ENCODE assay signal across 20 cellular contexts in genomic region chr11:5618807-5619206, GRCh38. TPM values are rescaled to one million over a fixed set of nuclear protein-coding genes. Genes with fewer than 3 reads are reported as not detected.
DNase-seq lines count a peak whose midpoint lies in the region; ATAC-seq, FAIRE-seq and TF ChIP-seq lines count a peak whose summit lies in the region.
"Had no signal": no experiment of that assay in that cellular context is flagged by ENCODE, and none has a peak within 500 bp of the region (broad histone marks: within the 10 kb centered on the region; RNA-seq: fewer than 3 reads in every experiment).

No MANE protein-coding gene starts in this region.

- H3K9me3 ChIP-seq in A549 (no peaks in the 10 kb centered on the region), GM23248 (ENCODE audit: low read depth) (no peaks in the 10 kb centered on the region), SJSA1 (replicated peaks) (no peaks in the 10 kb centered on the region)
- H3K9me3 ChIP-seq: colonic mucosa, psoas muscle had no signal

- no peaks in the 10 kb centered on the region for H4K20me1 ChIP-seq in GM23248 (ENCODE audit: insufficient read depth)

- TF ChIP-seq CTCF in A549 (IDR thresholded peaks at IDR 0.05) (no peak), fibroblast of the aortic adventitia (IDR thresholded peaks at IDR 0.05; ENCODE audit: insufficient read depth, low read length) (no peak)

- ATAC-seq in A549: no peak
- no peak for ATAC-seq in GM18867 (IDR thresholded peaks at IDR 0.05; ENCODE audit: unreplicated experiment)
- ATAC-seq: psoas muscle had no signal

- peak overlapping the region; percentile 76 for H3K9ac ChIP-seq in GM23248

- H3K27ac ChIP-seq in A549 (peak overlapping the region; percentile 79 to 91; a peak in 5 of 6 replicates), GM23248 (peak overlapping the region; percentile 98), SJSA1 (peak overlapping the region; percentile 51)
- H3K27ac ChIP-seq: colonic mucosa, psoas muscle had no signal

- no peaks in the 10 kb centered on the region for H3K9me2 ChIP-seq in GM23248 (ENCODE audit: insufficient read depth)

- H3K4me3 ChIP-seq in A549 (no peak overlapping the region), GM23248 (no peak overlapping the region; the same call in 1 of the 2 replicates), SJSA1 (no peak overlapping the region), fibroblast of the aortic adventitia (ENCODE audit: low read depth, low read length) (no peak overlapping the region)
- H3K4me3 ChIP-seq: colonic mucosa, psoas muscle had no signal

- peaks cover 39% of the 10 kb centered on the region for H3F3A ChIP-seq in GM23248 (ENCODE audit: insufficient read depth)

- FAIRE-seq in A549 (lab: Jason Lieb, UNC): peak; percentile 56
- FAIRE-seq: A204.1 had no signal

- POLR2A ChIA-PET in A549 (lab: Yijun Ruan, JAX): interaction anchor here (0.9 to 1.1 kb wide), 2 partner anchors 22 to 66 kb away, joined by 3 read pairs; partner anchors contain the start of genes TRIM5 and TRIM6

- DNase-seq in A549 (ENCODE audit: low read depth in 1 of 2, low spot score in 1 of 2) (peak in 1 of 2 experiments; percentile 47), GM23248 (peak; percentile 93), SJSA1 (ENCODE audit: low read depth in 1 of 2, low spot score in 2 of 2) (peak in 1 of 2 experiments; percentile 42), fibroblast of the aortic adventitia (ENCODE audit: low read depth) (peak; percentile 80), HT-29 (ENCODE audit: low spot score) (no peak), H4 (ENCODE audit: low spot score) (no peak)
- no peak for DNase-seq in activated CD8-positive, alpha-beta memory T cell treated with anti-CD3 and anti-CD28 coated beads for 24 hours
- DNase-seq: activated CD4-positive, alpha-beta T cell treated with anti-CD3 and anti-CD28 coated beads, Interleukin-2, amount 10 ng/mL, durations not matched to agents 24 days and 14 days; colonic mucosa; hypothalamus; naive B cell; NCI-H2107; NK-92 treated with Interleukin-12 subunit alpha and Interleukin-12 subunit beta, amount 100 ng/mL, for 24 hours; psoas muscle; SHP77 treated with DMSO at 0.1 percent for 48 hours; T-helper 9 cell had no signal

- H3K4me1 ChIP-seq in A549: peaks cover 46% of the 10 kb centered on the region
- H3K4me1 ChIP-seq in GM23248 (ENCODE audit: insufficient read depth): peaks cover 41% of the 10 kb centered on the region
- peaks cover 31% of the 10 kb centered on the region for H3K4me1 ChIP-seq in SJSA1 (replicated peaks)
- H3K4me1 ChIP-seq: psoas muscle had no signal

- peak overlapping the region; percentile 19; the same call in 1 of the 2 replicates for H2AFZ ChIP-seq in GM23248

- H3K4me2 ChIP-seq in A549 (peak overlapping the region; percentile 11), GM23248 (ENCODE audit: unreplicated experiment) (peak overlapping the region; percentile 77)

- H3K27me3 ChIP-seq in GM23248 (replicated peaks; ENCODE audit: insufficient read depth) (no peaks in the 10 kb centered on the region), SJSA1 (replicated peaks) (no peaks in the 10 kb centered on the region)
- H3K27me3 ChIP-seq: colonic mucosa had no signal

- no peak for TF ChIP-seq RAD21 in A549 (conservative IDR thresholded peaks at IDR 0.05 in 1 of 2, IDR thresholded peaks at IDR 0.05 in 1 of 2)

- TF ChIP-seq EP300 in A549 (IDR thresholded peaks at IDR 0.05): no peak

- 24% methylated on average over 3 of the region's 3 CpGs for WGBS in A549 (ENCODE audit: missing lambda C conversion rate)
- WGBS in GM23248 (ENCODE audit: low coverage in 1 of 2, low lambda C conversion rate in 2 of 2, missing lambda C conversion rate in 2 of 2), 2 experiments: 0 to 3% methylated on average over 3 of the region's 3 CpGs

- H3K79me2 ChIP-seq in GM23248 (ENCODE audit: insufficient read depth): no peaks in the 10 kb centered on the region

- H3K36me3 ChIP-seq in GM23248 (ENCODE audit: low read depth): no peaks in the 10 kb centered on the region
- no peaks in the 10 kb centered on the region for H3K36me3 ChIP-seq in SJSA1
- H3K36me3 ChIP-seq: colonic mucosa had no signal

- in situ Hi-C loops in GM23248 (cut with MboI): no loop called here

- TF ChIP-seq POLR2A in A549 (IDR thresholded peaks at IDR 0.05; ENCODE audit: low read length): no peak

- CTCF ChIA-PET in A549 (lab: Yijun Ruan, JAX): interaction anchor here (0.6 to 7.4 kb wide), 3 partner anchors 14 to 505 kb away, joined by 3 to 50 read pairs (median 3); no protein-coding TSS in a partner anchor

TF ChIP-seq in A549, 52 proteins besides CTCF, POLR2A, EP300 and RAD21:
- TF ChIP-seq, protein P1, sequence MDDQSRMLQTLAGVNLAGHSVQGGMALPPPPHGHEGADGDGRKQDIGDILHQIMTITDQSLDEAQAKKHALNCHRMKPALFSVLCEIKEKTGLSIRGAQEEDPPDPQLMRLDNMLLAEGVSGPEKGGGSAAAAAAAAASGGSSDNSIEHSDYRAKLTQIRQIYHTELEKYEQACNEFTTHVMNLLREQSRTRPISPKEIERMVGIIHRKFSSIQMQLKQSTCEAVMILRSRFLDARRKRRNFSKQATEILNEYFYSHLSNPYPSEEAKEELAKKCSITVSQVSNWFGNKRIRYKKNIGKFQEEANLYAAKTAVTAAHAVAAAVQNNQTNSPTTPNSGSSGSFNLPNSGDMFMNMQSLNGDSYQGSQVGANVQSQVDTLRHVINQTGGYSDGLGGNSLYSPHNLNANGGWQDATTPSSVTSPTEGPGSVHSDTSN (IDR thresholded peaks at IDR 0.05): no peak
- TF ChIP-seq HOXB13 (CRISPR knock-in tag; IDR thresholded peaks at IDR 0.05; ENCODE audit: low read depth) (no peak), CBX2 (IDR thresholded peaks at IDR 0.05; ENCODE audit: borderline replicate concordance, low read depth) (no peak), MAX (IDR thresholded peaks at IDR 0.05) (no peak)

RNA-seq across cellular contexts. Expression of gene TRIM34, which starts 6.0 kb away (rescaled TPM):
- polyA plus RNA-seq in A549 (2011; rRNA removed) (11.7 and 15.2 TPM in 2 replicates), A549 (2017; fragmentation: RNase III; extraction: RNeasy Plus Mini Kit Qiagen cat#74134 plus additional on column Dnase treatment) (6.1 to 8.1 TPM (median 6.8 TPM) in 3 replicates), GM23248 (2016; fragmentation: Nextera tagmentation; extraction: Ambion mirVana) (3.9 and 4.0 TPM in 2 replicates)
- 2.9 and 3.5 TPM in 2 replicates for polyA plus RNA-seq in A549 (2012; cell fraction: cytosol; rRNA removed)
- polyA plus RNA-seq in A549 (2012; cell fraction: nucleus; rRNA removed): 3.1 and 5.9 TPM in 2 replicates
- 3.7 and 4.0 TPM in 2 replicates for polyA minus RNA-seq in A549 (2011; rRNA and poly(A)+ RNA removed)
- total RNA-seq in GM23248 (2014; rRNA removed; shearing (Covaris generic)): 5.1 and 12.1 TPM in 2 replicates
- 6.0 and 10.6 TPM in 2 replicates for total RNA-seq in SJSA1 (2014; rRNA removed; shearing (Covaris generic))
- 15.5 and 41.0 TPM in 2 replicates for total RNA-seq in fibroblast of the aortic adventitia (ENCODE audit: low replicate concordance)
- 2.8 and 4.7 TPM in 2 replicates for total RNA-seq in HT-29 (2014; rRNA removed; shearing (Covaris generic))
- total RNA-seq in H4 (2014; rRNA removed; shearing (Covaris generic)): 14.4 and 19.1 TPM in 2 replicates

RNA-seq across cellular contexts. Expression of gene TRIM6, which starts 22.4 kb away (rescaled TPM):
- 44.1 and 52.8 TPM in 2 replicates for polyA plus RNA-seq in A549 (2011; rRNA removed)
- polyA plus RNA-seq in A549 (2012; cell fraction: cytosol; rRNA removed): 19.7 and 21.4 TPM in 2 replicates
- polyA plus RNA-seq in A549 (2012; cell fraction: nucleus; rRNA removed): 13.6 and 28.7 TPM in 2 replicates
- polyA plus RNA-seq in A549 (2017; fragmentation: RNase III; extraction: RNeasy Plus Mini Kit Qiagen cat#74134 plus additional on column Dnase treatment): 22.6 to 27.5 TPM (median 22.9 TPM) in 3 replicates
- 17.4 and 20.4 TPM in 2 replicates for polyA minus RNA-seq in A549 (2011; rRNA and poly(A)+ RNA removed)
- 2.3 and 3.6 TPM in 2 replicates for total RNA-seq in GM23248 (2014; rRNA removed; shearing (Covaris generic))
- polyA plus RNA-seq in GM23248 (2016; fragmentation: Nextera tagmentation; extraction: Ambion mirVana): 1.9 and 2.2 TPM in 2 replicates
- 24.1 and 26.2 TPM in 2 replicates for total RNA-seq in SJSA1 (2014; rRNA removed; shearing (Covaris generic))
- 4.7 and 5.3 TPM in 2 replicates for total RNA-seq in fibroblast of the aortic adventitia (ENCODE audit: low replicate concordance)
- total RNA-seq in HT-29 (2014; rRNA removed; shearing (Covaris generic)): 0.47 and 2.7 TPM in 2 replicates
- 6.4 and 11.2 TPM in 2 replicates for total RNA-seq in H4 (2014; rRNA removed; shearing (Covaris generic))

RNA-seq across cellular contexts. Expression of gene OR52B6, which starts 38.1 kb away (rescaled TPM):
- polyA plus RNA-seq in A549 (2011; rRNA removed) (not detected in 2 replicates), A549 (2017; fragmentation: RNase III; extraction: RNeasy Plus Mini Kit Qiagen cat#74134 plus additional on column Dnase treatment) (not detected in 3 replicates), GM23248 (2016; fragmentation: Nextera tagmentation; extraction: Ambion mirVana) (not detected in 2 replicates)
- not detected in 2 replicates for polyA plus RNA-seq in A549 (2012; cell fraction: cytosol; rRNA removed)
- not detected in 2 replicates for polyA plus RNA-seq in A549 (2012; cell fraction: nucleus; rRNA removed)
- not detected in 2 replicates for polyA minus RNA-seq in A549 (2011; rRNA and poly(A)+ RNA removed)
- not detected in 2 replicates for total RNA-seq in GM23248 (2014; rRNA removed; shearing (Covaris generic))
- total RNA-seq in SJSA1 (2014; rRNA removed; shearing (Covaris generic)): not detected in 2 replicates
- not detected in 2 replicates for total RNA-seq in fibroblast of the aortic adventitia (ENCODE audit: low replicate concordance)
- not detected in 2 replicates for total RNA-seq in HT-29 (2014; rRNA removed; shearing (Covaris generic))
- not detected in 2 replicates for total RNA-seq in H4 (2014; rRNA removed; shearing (Covaris generic))
- total RNA-seq: activated CD4-positive, alpha-beta T cell treated with anti-CD3 and anti-CD28 coated beads, Interleukin-2, amount 10 ng/mL, durations not matched to agents 24 days and 14 days; colonic mucosa; liver; psoas muscle; temporal lobe had no signal
- polyA plus RNA-seq: liver, psoas muscle had no signal

Comparison
In these comparisons a context has a peak if more than half of its experiments do, and no peak if none do; other contexts are left out.
1. DNase-seq: peak in GM23248 (single experiment) and fibroblast of the aortic adventitia (single experiment); none in activated CD8-positive, alpha-beta memory T cell treated with anti-CD3 and anti-CD28 coated beads for 24 hours (single experiment), HT-29 (single experiment) and H4 (single experiment).
2. Peak in every context shown above with its lines, with median percentiles within 50 percentile points of each other: H3K27ac ChIP-seq.